ENCODE assay signal across 28 cellular contexts in genomic region chr17:9811086-9811485, GRCh38. TPM values are rescaled to one million over a fixed set of nuclear protein-coding genes. Genes with fewer than 3 reads are reported as not detected.
"Had no signal": no experiment of that assay in that cellular context is flagged by ENCODE, and none has a peak within 500 bp of the region (broad histone marks: within the 10 kb centered on the region; RNA-seq: fewer than 3 reads in every experiment).

No MANE protein-coding gene starts in this region.

- H3K27me3 ChIP-seq: adrenal gland, ascending aorta, foreskin keratinocyte, ovary, uterus had no signal

- H3K27ac ChIP-seq: adrenal gland, ascending aorta, foreskin keratinocyte, neutrophil, ovary, prostate gland, tibial artery, uterus had no signal

- H3K9me3 ChIP-seq: adrenal gland, ascending aorta, neutrophil, ovary, prostate gland, tibial artery, uterus had no signal

- ATAC-seq: activated CD4-positive, alpha-beta T cell treated with anti-CD3 and anti-CD28 coated beads for 36 hours; activated T-helper 17 cell treated with anti-CD3 and anti-CD28 coated beads, Interleukin-2, amount 50 U/mL, for 72 hours; foreskin keratinocyte; natural killer cell treated with Interleukin-12 subunit alpha and Interleukin-12 subunit beta and Interleukin-15 and Interleukin-18, amount 100 ng/mL, for 72 hours had no signal

- H3K4me3 ChIP-seq: adrenal gland, ascending aorta, ovary, prostate gland, tibial artery, uterus had no signal

- DNase-seq: activated B cell treated with CpG ODN at 0.5 μM for 24 hours; activated CD4-positive, alpha-beta T cell treated with anti-CD3 and anti-CD28 coated beads for 36 hours; activated CD4-positive, alpha-beta T cell treated with anti-CD3 and anti-CD28 coated beads, Interleukin-2, amount 50 U/mL, for 4 hours; activated CD8-positive, alpha-beta memory T cell treated with anti-CD3 and anti-CD28 coated beads for 24 hours; activated CD8-positive, alpha-beta memory T cell treated with anti-CD3 and anti-CD28 coated beads, Interleukin-2, amount 50 U/mL, for 4 hours; activated T-cell treated with anti-CD3 and anti-CD28 coated beads, Interleukin-2, amount 50 U/mL, for 24 hours; adrenal gland; hippocampal formation; kidney glomerular epithelial cell; ovary; stimulated activated CD4-positive, alpha-beta T cell treated with anti-CD3 and anti-CD28 coated beads, Interleukin-12 subunit alpha, Interleukin-12 subunit beta, amount 100 ng/mL, for 4 hours; stimulated activated CD4-positive, alpha-beta T cell treated with anti-CD3 and anti-CD28 coated beads, Interleukin-1b, Interleukin-23, amount 100 ng/mL, for 48 hours; substantia nigra; T1000; tibial artery; uterus had no signal

- H3K4me1 ChIP-seq: adrenal gland, ascending aorta, foreskin keratinocyte, prostate gland, tibial artery, uterus had no signal

- H3K36me3 ChIP-seq: adrenal gland, ascending aorta, neutrophil, ovary, prostate gland, tibial artery, uterus had no signal

RNA-seq across cellular contexts. Expression of gene GSG1L2, which starts 10.8 kb away (rescaled TPM):
- total RNA-seq: activated B cell treated with CpG ODN at 0.5 μM for 24 hours; activated CD4-positive, alpha-beta T cell treated with anti-CD3 and anti-CD28 coated beads for 36 hours; activated T-helper 17 cell treated with anti-CD3 and anti-CD28 coated beads, Interleukin-2, amount 50 U/mL, for 72 hours; adrenal gland; ascending aorta; chondrocyte; epithelial cell of proximal tubule; fibroblast of lung; foreskin keratinocyte; glomerular endothelial cell; liver; natural killer cell treated with Interleukin-12 subunit alpha and Interleukin-12 subunit beta and Interleukin-15 and Interleukin-18, amount 100 ng/mL, for 72 hours; ovary; prostate gland; skeletal muscle tissue; uterus had no signal
- polyA plus RNA-seq: adrenal gland, fibroblast of lung, foreskin keratinocyte, liver, ovary had no signal

RNA-seq across cellular contexts. Expression of gene GLP2R, which starts 14.6 kb away (rescaled TPM):
- total RNA-seq: activated B cell treated with CpG ODN at 0.5 μM for 24 hours; activated CD4-positive, alpha-beta T cell treated with anti-CD3 and anti-CD28 coated beads for 36 hours; activated T-helper 17 cell treated with anti-CD3 and anti-CD28 coated beads, Interleukin-2, amount 50 U/mL, for 72 hours; ascending aorta; fibroblast of lung; foreskin keratinocyte; glomerular endothelial cell; natural killer cell treated with Interleukin-12 subunit alpha and Interleukin-12 subunit beta and Interleukin-15 and Interleukin-18, amount 100 ng/mL, for 72 hours; skeletal muscle tissue had no signal
- polyA plus RNA-seq: fibroblast of lung, foreskin keratinocyte had no signal

RNA-seq across cellular contexts. Expression of gene DHRS7C, which starts 19.7 kb away (rescaled TPM):
- total RNA-seq: activated B cell treated with CpG ODN at 0.5 μM for 24 hours; activated CD4-positive, alpha-beta T cell treated with anti-CD3 and anti-CD28 coated beads for 36 hours; activated T-helper 17 cell treated with anti-CD3 and anti-CD28 coated beads, Interleukin-2, amount 50 U/mL, for 72 hours; adrenal gland; ascending aorta; chondrocyte; epithelial cell of proximal tubule; fibroblast of lung; foreskin keratinocyte; glomerular endothelial cell; natural killer cell treated with Interleukin-12 subunit alpha and Interleukin-12 subunit beta and Interleukin-15 and Interleukin-18, amount 100 ng/mL, for 72 hours; ovary; prostate gland; uterus had no signal
- polyA plus RNA-seq: adrenal gland, fibroblast of lung, foreskin keratinocyte, ovary had no signal
